Comparison of ENCODE assay signal across 28 cellular contexts in genomic region chr12:89848732-89849131, GRCh38.
"Had no signal": no experiment of that assay in that cellular context is flagged by ENCODE, and none has a peak within 500 bp of the region (broad histone marks: within the 10 kb centered on the region; RNA-seq: fewer than 3 reads in every experiment).

No MANE protein-coding gene starts in this region.

- ATAC-seq: activated CD4-positive, CD25-positive, alpha-beta regulatory T cell treated with anti-CD3 and anti-CD28 coated beads, Interleukin-2, amount 50 U/mL, for 24 hours; gastrocnemius medialis; left lobe of liver; pancreas; psoas muscle; stimulated activated naive CD8-positive, alpha-beta T cell treated with anti-CD3 and anti-CD28 coated beads, Interleukin-15, Interleukin-2, amounts not matched to agents 100 U/mL and 50 U/mL, for 24 hours; T-helper 17 cell had no signal

- H3K27me3 Mint-ChIP-seq: activated T-cell treated with anti-CD3 and anti-CD28 coated beads, Interleukin-2, amount 50 U/mL, for 24 hours; central memory CD8-positive, alpha-beta T cell; T-helper 17 cell had no signal

- H3K9me3 Mint-ChIP-seq: activated T-cell treated with anti-CD3 and anti-CD28 coated beads, Interleukin-2, amount 50 U/mL, for 24 hours; central memory CD8-positive, alpha-beta T cell; immature natural killer cell; nephron progenitor cell had no signal

- H3K36me3 ChIP-seq: gastrocnemius medialis, pancreas, thoracic aorta, WERI-Rb-1 had no signal

- FAIRE-seq: pancreas, urothelium cell line had no signal

- H3K27me3 ChIP-seq: gastrocnemius medialis, pancreas had no signal

- H3K4me3 ChIP-seq: gastrocnemius medialis, lung, pancreas, psoas muscle, thoracic aorta had no signal

- H3K4me1 Mint-ChIP-seq: central memory CD8-positive, alpha-beta T cell; immature natural killer cell had no signal

- DNase-seq: activated CD4-positive, alpha-beta T cell treated with anti-CD3 and anti-CD28 coated beads for 48 hours; activated CD4-positive, alpha-beta T cell treated with anti-CD3 and anti-CD28 coated beads, Interleukin-2, amount 50 U/mL, for 48 hours; activated CD8-positive, alpha-beta memory T cell treated with anti-CD3 and anti-CD28 coated beads, Interleukin-2, amount 50 U/mL, for 48 hours; activated gamma-delta T cell treated with Interleukin-2 at 50 U/mL for 16 hours; activated naive CD4-positive, alpha-beta T cell treated with anti-CD3 and anti-CD28 coated beads, Interleukin-2, amount 50 U/mL, for 16 hours; activated T-cell treated with anti-CD3 and anti-CD28 coated beads, Interleukin-2, amount 50 U/mL, for 24 hours; amniotic stem cell; effector memory CD4-positive, alpha-beta T cell; gastrocnemius medialis; glutamatergic neuron; hypothalamus; immature natural killer cell; nephron progenitor cell; nucleus accumbens; pancreas; psoas muscle; stimulated activated CD4-positive, alpha-beta T cell treated with anti-CD3 and anti-CD28 coated beads, Interleukin-2, amount 100 ng/mL, for 48 hours; stimulated activated naive CD8-positive, alpha-beta T cell treated with anti-CD3 and anti-CD28 coated beads, Interleukin-15, Interleukin-2, amounts not matched to agents 100 U/mL and 50 U/mL, for 24 hours; T-helper 17 cell; T1000; trophoblast cell; WERI-Rb-1 had no signal

- H3K27ac Mint-ChIP-seq: activated T-cell treated with anti-CD3 and anti-CD28 coated beads, Interleukin-2, amount 50 U/mL, for 24 hours; immature natural killer cell; nephron progenitor cell; T-helper 17 cell had no signal

- H3K27ac ChIP-seq: gastrocnemius medialis, pancreas, psoas muscle, thoracic aorta, WERI-Rb-1 had no signal

- H3K4me3 Mint-ChIP-seq: activated T-cell treated with anti-CD3 and anti-CD28 coated beads, Interleukin-2, amount 50 U/mL, for 24 hours; central memory CD8-positive, alpha-beta T cell; immature natural killer cell; nephron progenitor cell; T-helper 17 cell had no signal

- H3K4me1 ChIP-seq: gastrocnemius medialis, pancreas, psoas muscle had no signal

- H3K9me3 ChIP-seq: gastrocnemius medialis, pancreas, psoas muscle, thoracic aorta had no signal
